1 cellular context compared by ENCODE assay signal in genomic region chr4:39976141-39976944, GRCh38.
TF ChIP-seq lines count a peak whose summit lies in the region.

No MANE protein-coding gene starts in this region.

TF ChIP-seq in H1, 55 proteins besides CTCF, POLR2A, EP300 and RAD21 (continued from another document):
- TF ChIP-seq HDAC2 (IDR thresholded peaks at IDR 0.05; ENCODE audit: borderline replicate concordance in 1 of 2, low read depth in 2 of 2, low read length in 2 of 2) = peak in 1 of 2 experiments; percentile 78; a peak in 1 of 4 replicates
- no peak for TF ChIP-seq NRF1 (IDR thresholded peaks at IDR 0.05; ENCODE audit: low read depth, low read length)
- no peak for TF ChIP-seq BCL11A (IDR thresholded peaks at IDR 0.05; ENCODE audit: low read depth in 2 of 2, low read length in 2 of 2)
- TF ChIP-seq BACH1 (IDR thresholded peaks at IDR 0.05; ENCODE audit: low read length) = 0 out of 2 replicates have a peak, but pooled peaks have one; percentile 59
- TF ChIP-seq CBX5 (IDR thresholded peaks at IDR 0.05; ENCODE audit: low read depth, low read length) = no peak
- peak; percentile 87 for TF ChIP-seq ASH2L (IDR thresholded peaks at IDR 0.05; ENCODE audit: low read length)
